8 cellular contexts compared by ENCODE assay signal in the genomic region with DNA sequence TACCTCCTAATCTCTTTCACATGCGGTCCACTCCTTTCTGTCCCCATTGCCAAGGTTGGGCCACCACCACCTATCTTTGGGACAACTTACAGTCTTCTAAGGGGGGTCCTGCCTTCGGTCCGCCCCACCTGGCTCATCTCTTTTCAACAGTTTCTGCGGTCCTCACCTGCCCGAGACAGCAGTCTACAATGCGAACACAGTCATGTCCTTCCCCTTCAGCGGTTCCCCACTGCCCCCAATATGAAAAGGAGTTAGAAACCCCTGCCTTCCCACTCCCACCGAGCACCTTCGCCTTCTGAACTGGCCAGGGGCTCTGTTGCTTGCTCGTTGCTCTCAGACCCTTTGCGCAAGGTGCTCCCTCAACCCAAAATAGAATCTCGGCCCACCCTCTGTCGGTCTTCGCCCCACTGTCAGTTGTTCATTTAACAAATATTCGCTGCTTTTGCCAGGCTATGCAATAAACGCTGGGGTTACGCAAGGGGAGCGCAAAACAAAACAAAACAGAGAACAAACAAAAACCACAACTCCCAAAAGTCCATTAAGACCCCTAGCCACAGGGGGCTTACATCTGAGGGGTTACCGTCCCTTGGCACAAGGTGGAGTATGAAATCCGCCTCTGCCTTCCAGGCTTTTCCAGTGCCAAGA. TPM values are rescaled to one million over a fixed set of nuclear protein-coding genes. Genes with fewer than 3 reads are reported as not detected.
DNase-seq lines count a peak whose midpoint lies in the region; ATAC-seq and TF ChIP-seq lines count a peak whose summit lies in the region.

No MANE protein-coding gene starts in this region.

- no peaks in the 10 kb centered on the region for H3K36me3 ChIP-seq in CD4-positive, CD25-positive, alpha-beta regulatory T cell (ENCODE audit: control insufficient read depth, insufficient read depth, low read length)
- H3K36me3 ChIP-seq in PC-3 (ENCODE audit: low read depth, low read length) (peaks cover 16% of the 10 kb centered on the region), esophagus (ENCODE audit: control insufficient read depth in 2 of 2, insufficient read depth in 2 of 2, low read length in 1 of 2) (no peaks in the 10 kb centered on the region), neural progenitor cell (peaks cover 11% of the 10 kb centered on the region)

- H3K27ac ChIP-seq in CD4-positive, CD25-positive, alpha-beta regulatory T cell (ENCODE audit: insufficient read depth, low read length, poor library complexity, severe bottlenecking): peak overlapping the region; percentile 35
- H3K27ac ChIP-seq in PC-3 (ENCODE audit: low read length) (no peak overlapping the region), esophagus (ENCODE audit: low read depth in 2 of 2, low read length in 1 of 2) (peak overlapping the region; percentile 30 to 68), neural progenitor cell (no peak overlapping the region)

- WGBS in esophagus, 2 donors: 32% methylated on average over 20 of the region's 20 CpGs

- H3K79me2 ChIP-seq in PC-3 (ENCODE audit: low read length) (peaks cover 40% of the 10 kb centered on the region), neural progenitor cell (ENCODE audit: low read depth) (peaks cover 42% of the 10 kb centered on the region)

- POLR2A ChIA-PET in PC-3 (lab: Charles Lee; ENCODE audit: unreplicated experiment): no interaction called here

- peak overlapping the region; percentile 86 for H3K4me3 ChIP-seq in CD4-positive, CD25-positive, alpha-beta regulatory T cell (ENCODE audit: low read depth, low read length)
- H3K4me3 ChIP-seq in PC-3 (ENCODE audit: low read length) (peak overlapping the region; percentile 91), esophagus (ENCODE audit: low read depth in 1 of 2, low read length in 2 of 2) (peak overlapping the region; percentile 71 to 91), neural progenitor cell (peak overlapping the region; percentile 78)

- peaks cover 12 to 39% (median 28%) of the 10 kb centered on the region in 4 donors for H3K4me1 Mint-ChIP-seq in CD4-positive, CD25-positive, alpha-beta regulatory T cell
- H3K4me1 Mint-ChIP-seq in neural progenitor cell: peaks cover 22% of the 10 kb centered on the region

- DNase-seq in CD4-positive, CD25-positive, alpha-beta regulatory T cell: no peak
- DNase-seq in PC-3 (no peak), neural progenitor cell (ENCODE audit: low spot score) (no peak), HK-2 (ENCODE audit: unreplicated experiment) (no peak), SW480 (ENCODE audit: low spot score) (no peak), OCI-M1 (lab: John Stamatoyannopoulos, UW) (no peak)

- H3K9me3 Mint-ChIP-seq in CD4-positive, CD25-positive, alpha-beta regulatory T cell: peaks cover 0 to 1% (median 0%) of the 10 kb centered on the region in 7 donors
- H3K9me3 Mint-ChIP-seq in neural progenitor cell: no peaks in the 10 kb centered on the region

- H3F3A ChIP-seq in PC-3 (ENCODE audit: low read length, unreplicated experiment) (no peaks in the 10 kb centered on the region), neural progenitor cell (ENCODE audit: low read depth) (no peaks in the 10 kb centered on the region)

- TF ChIP-seq CTCF in PC-3 (conservative IDR thresholded peaks at IDR 0.05; ENCODE audit: low read depth, low read length): no peak
- no peak for TF ChIP-seq CTCF in neural progenitor cell (IDR thresholded peaks at IDR 0.05)

- H3K36me3 Mint-ChIP-seq in CD4-positive, CD25-positive, alpha-beta regulatory T cell: peaks cover 6% of the 10 kb centered on the region
- H3K36me3 Mint-ChIP-seq in neural progenitor cell: peaks cover 18% of the 10 kb centered on the region

- no peaks in the 10 kb centered on the region for H3K27me3 ChIP-seq in CD4-positive, CD25-positive, alpha-beta regulatory T cell (ENCODE audit: control insufficient read depth, insufficient read depth, low read length)
- H3K27me3 ChIP-seq in PC-3 (ENCODE audit: low read length): no peaks in the 10 kb centered on the region
- H3K27me3 ChIP-seq in esophagus (ENCODE audit: control insufficient read depth in 1 of 2, insufficient read depth in 2 of 2, low read length in 2 of 2): no peaks in the 10 kb centered on the region
- H3K27me3 ChIP-seq in neural progenitor cell: no peaks in the 10 kb centered on the region

- intact Hi-C loops in PC-3 (cut with micrococcal nuclease): loop anchor here (2.0 kb wide), 1 partner anchor 36 kb away; no protein-coding TSS in a partner anchor

- ATAC-seq in CD4-positive, CD25-positive, alpha-beta regulatory T cell (ENCODE audit: low read depth in 2 of 2): no peak
- no peak for ATAC-seq in PC-3
- no peak for ATAC-seq in HG02763 (IDR thresholded peaks at IDR 0.05; ENCODE audit: unreplicated experiment)

- H3K27ac Mint-ChIP-seq in CD4-positive, CD25-positive, alpha-beta regulatory T cell: peak overlapping the region; percentile 83 to 93 (median 91)
- H3K27ac Mint-ChIP-seq in neural progenitor cell: no peak overlapping the region

- H3K4me1 ChIP-seq in CD4-positive, CD25-positive, alpha-beta regulatory T cell (ENCODE audit: control insufficient read depth, insufficient read depth, low read length, poor library complexity, severe bottlenecking): peaks cover 15% of the 10 kb centered on the region
- H3K4me1 ChIP-seq in PC-3 (ENCODE audit: insufficient read depth, low read length): peaks cover 17% of the 10 kb centered on the region
- peaks cover 0 to 2% of the 10 kb centered on the region in 2 donors for H3K4me1 ChIP-seq in esophagus (ENCODE audit: control insufficient read depth in 2 of 2, insufficient read depth in 2 of 2, low read length in 1 of 2)
- H3K4me1 ChIP-seq in neural progenitor cell: peaks cover 17% of the 10 kb centered on the region

- peak overlapping the region; percentile 96 for H3K4me2 ChIP-seq in PC-3 (ENCODE audit: low read length)
- H3K4me2 ChIP-seq in neural progenitor cell: peak overlapping the region; percentile 90

- peaks cover 6% of the 10 kb centered on the region for H3K27me3 Mint-ChIP-seq in CD4-positive, CD25-positive, alpha-beta regulatory T cell
- no peaks in the 10 kb centered on the region for H3K27me3 Mint-ChIP-seq in neural progenitor cell (ENCODE audit: insufficient read depth, low read depth)

- no peaks in the 10 kb centered on the region for H3K9me2 ChIP-seq in PC-3 (replicated peaks; ENCODE audit: low read length)

- H3K4me3 Mint-ChIP-seq in CD4-positive, CD25-positive, alpha-beta regulatory T cell: peak overlapping the region; percentile 91 to 98 (median 95)
- peak overlapping the region; percentile 98 for H3K4me3 Mint-ChIP-seq in neural progenitor cell

- H2AFZ ChIP-seq in PC-3 (ENCODE audit: low read length) (peak overlapping the region; percentile 99), neural progenitor cell (replicated peaks) (peak overlapping the region; percentile 94)

- CTCF ChIA-PET in PC-3 (lab: Charles Lee): no interaction called here

- BruUV-seq in PC-3 (replicated peaks; lab: Mats Ljungman, UMichigan): TSS peak; percentile 92

- H4K20me1 ChIP-seq in PC-3 (ENCODE audit: low read length) (peaks cover 5% of the 10 kb centered on the region; the same call in 1 of the 2 replicates), neural progenitor cell (ENCODE audit: low read depth) (peaks cover 10% of the 10 kb centered on the region)

- no peaks in the 10 kb centered on the region for H3K9me3 ChIP-seq in CD4-positive, CD25-positive, alpha-beta regulatory T cell (ENCODE audit: control insufficient read depth in 2 of 2, low read length in 2 of 2)
- H3K9me3 ChIP-seq in PC-3 (ENCODE audit: low read length) (no peaks in the 10 kb centered on the region), esophagus (ENCODE audit: control insufficient read depth in 2 of 2, insufficient read depth in 1 of 2, low read depth in 1 of 2, low read length in 1 of 2) (no peaks in the 10 kb centered on the region), neural progenitor cell (ENCODE audit: low read depth) (no peaks in the 10 kb centered on the region)

- peak overlapping the region; percentile 90 for H3K9ac ChIP-seq in PC-3 (ENCODE audit: low read length)
- no peak overlapping the region for H3K9ac ChIP-seq in neural progenitor cell

RNA-seq across cellular contexts. Expression of gene FANCI, which starts 0.6 kb away (rescaled TPM):
- 16.8 TPM for total RNA-seq in CD4-positive, CD25-positive, alpha-beta regulatory T cell
- polyA plus RNA-seq in CD4-positive, CD25-positive, alpha-beta regulatory T cell: 10 to 100 TPM in 2 of 4 donors, 1 to 10 TPM in 2; 7.8 to 15.9 (median 11.1) TPM
- 38.4 and 49.5 TPM in 2 replicates for total RNA-seq in PC-3 (2014; rRNA removed)
- 10 to 100 TPM in 1 of 2 donors, 1 to 10 TPM in 1; 6.6 to 10.4 TPM for polyA plus RNA-seq in esophagus
- 125 and 133 TPM in 2 replicates for total RNA-seq in neural progenitor cell (ENCODE audit: low replicate concordance)

RNA-seq across cellular contexts. Expression of gene RLBP1, which starts 21.8 kb away (rescaled TPM):
- total RNA-seq in CD4-positive, CD25-positive, alpha-beta regulatory T cell: not detected
- not detected for polyA plus RNA-seq in CD4-positive, CD25-positive, alpha-beta regulatory T cell
- total RNA-seq in PC-3 (2014; rRNA removed): not detected in 2 replicates
- polyA plus RNA-seq in esophagus: not detected
- 1.3 and 2.6 TPM in 2 replicates for total RNA-seq in neural progenitor cell (ENCODE audit: low replicate concordance)

Comparison
In these comparisons a context has a peak if more than half of its experiments do, and no peak if none do; other contexts are left out.
1. H3K27ac ChIP-seq: peak in CD4-positive, CD25-positive, alpha-beta regulatory T cell (single experiment) and esophagus (2 of 2); none in PC-3 (single experiment) and neural progenitor cell (single experiment).
2. Peak in every context shown above with its lines, with median percentiles within 50 percentile points of each other: H3K4me3 ChIP-seq.